Comparison of ENCODE assay signal across 22 cellular contexts in the genomic region with DNA sequence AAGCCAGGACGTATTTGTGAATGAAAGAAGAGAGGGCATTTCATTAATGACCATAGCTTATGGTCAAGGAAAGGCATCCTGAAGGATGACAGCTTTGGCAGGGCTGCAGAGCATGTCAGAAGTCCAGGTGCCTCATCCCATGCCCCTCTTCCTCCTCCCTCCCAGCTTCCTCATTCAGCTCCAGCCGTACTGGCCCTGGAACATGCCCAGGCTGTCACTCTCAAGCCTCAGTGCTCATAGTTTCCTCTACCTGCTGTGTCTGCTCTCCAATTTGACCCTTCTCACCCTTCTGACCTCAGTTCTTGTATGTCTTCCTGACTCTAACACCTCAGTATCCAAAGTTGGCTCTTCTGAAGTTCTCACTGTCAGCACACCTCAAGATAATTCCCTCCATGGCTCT.
"Had no signal": no experiment of that assay in that cellular context is flagged by ENCODE, and none has a peak within 500 bp of the region (broad histone marks: within the 10 kb centered on the region; RNA-seq: fewer than 3 reads in every experiment).

No MANE protein-coding gene starts in this region.

- H3K27me3 ChIP-seq: dorsolateral prefrontal cortex, esophagus squamous epithelium, gastroesophageal sphincter, left lung had no signal

- H3K4me1 ChIP-seq: gastroesophageal sphincter, heart right ventricle, left lung, lower lobe of right lung had no signal

- H3K27ac ChIP-seq: coronary artery, dorsolateral prefrontal cortex, esophagus squamous epithelium, gastroesophageal sphincter, heart right ventricle, left lung, lower lobe of right lung had no signal

- H3K36me3 ChIP-seq: esophagus squamous epithelium, gastroesophageal sphincter, heart right ventricle, left lung, lower lobe of right lung had no signal

- H3K4me3 ChIP-seq: coronary artery, dorsolateral prefrontal cortex, esophagus squamous epithelium, gastroesophageal sphincter, heart right ventricle, left lung, lower lobe of right lung had no signal

- ATAC-seq: gastroesophageal sphincter, heart right ventricle, left cardiac atrium, left lung, left ventricle myocardium superior, lower lobe of right lung had no signal

- FAIRE-seq: colon, endothelial cell of umbilical vein, islet of Langerhans, keratinocyte had no signal

- H3K9me3 ChIP-seq: esophagus squamous epithelium, gastroesophageal sphincter, heart right ventricle, left lung, lower lobe of right lung had no signal

- DNase-seq: dermis blood vessel endothelial cell; dorsolateral prefrontal cortex; effector CD4-positive, alpha-beta T cell; effector memory CD4-positive, alpha-beta T cell; esophagus squamous epithelium; foreskin fibroblast; foreskin melanocyte; head of caudate nucleus; heart right ventricle; hippocampal formation; left cardiac atrium; left lung; left ventricle myocardium superior; lower lobe of right lung; mesendoderm; midbrain had no signal
